11 cellular contexts compared by ENCODE assay signal in the genomic region with DNA sequence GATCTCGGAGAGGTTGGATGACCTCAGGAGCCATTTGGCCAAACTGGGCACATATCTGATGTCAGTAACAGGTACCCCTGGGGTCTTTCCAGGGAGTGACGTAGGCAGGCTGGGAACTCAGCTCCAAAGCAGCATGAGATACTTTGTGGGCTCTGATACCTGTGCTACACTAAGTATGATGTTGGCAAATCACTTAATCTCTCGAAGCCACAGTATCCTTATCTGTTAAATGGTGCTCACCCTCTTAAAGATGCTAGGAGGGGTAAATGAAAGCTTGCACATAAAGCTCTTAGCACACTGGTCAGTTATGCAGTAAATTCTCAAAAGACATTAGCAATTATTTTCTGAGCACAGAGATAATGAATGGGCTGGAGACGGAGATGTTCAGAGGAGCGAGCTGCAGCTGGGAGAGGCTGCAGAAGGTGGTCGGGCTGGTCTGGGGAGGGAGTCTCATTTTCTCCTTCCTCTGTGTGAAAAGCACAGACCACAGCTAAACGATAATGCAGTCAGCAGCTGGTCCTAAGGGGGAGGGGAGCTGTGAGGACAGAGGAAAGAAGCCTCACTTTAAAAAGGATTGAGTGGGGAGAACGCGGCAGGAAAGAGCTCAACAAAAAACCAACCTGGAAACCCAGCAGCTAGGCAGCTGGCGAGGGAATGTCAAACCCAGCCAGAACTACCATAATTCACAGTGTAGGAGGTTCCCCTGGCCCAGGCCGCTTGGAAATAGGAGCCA. TPM values are rescaled to one million over a fixed set of nuclear protein-coding genes. Genes with fewer than 3 reads are reported as not detected.
A peak's percentile ranks its signal among the peaks of the same experiment; 100 is the strongest.
DNase-seq lines count a peak whose midpoint lies in the region; ATAC-seq and TF ChIP-seq lines count a peak whose summit lies in the region.
"Had no signal": no experiment of that assay in that cellular context is flagged by ENCODE, and none has a peak within 500 bp of the region (broad histone marks: within the 10 kb centered on the region; RNA-seq: fewer than 3 reads in every experiment).

No MANE protein-coding gene starts in this region.

- H3K9me3 ChIP-seq in WERI-Rb-1 (ENCODE audit: severe bottlenecking) (no peaks in the 10 kb centered on the region), ovary (no peaks in the 10 kb centered on the region)
- H3K9me3 ChIP-seq: thyroid gland had no signal

- H3K4me3 Mint-ChIP-seq in naive thymus-derived CD8-positive, alpha-beta T cell: peak overlapping the region; percentile 65 to 96 (median 86)

- no peaks in the 10 kb centered on the region for H3K36me3 Mint-ChIP-seq in naive thymus-derived CD8-positive, alpha-beta T cell

- intact Hi-C loops in ovary (cut with DNase I): no loop called here

- H3K4me1 ChIP-seq in ovary (ENCODE audit: insufficient read depth): peaks cover 5% of the 10 kb centered on the region

- H3K27ac ChIP-seq in WERI-Rb-1 (peak overlapping the region; percentile 89), ovary (no peak overlapping the region)
- H3K27ac ChIP-seq: thyroid gland had no signal

- no peaks in the 10 kb centered on the region for H3K27me3 ChIP-seq in WERI-Rb-1 (ENCODE audit: insufficient read depth, low read depth, severe bottlenecking)
- no peaks in the 10 kb centered on the region for H3K27me3 ChIP-seq in ovary

- no peaks in the 10 kb centered on the region for H3K9me3 Mint-ChIP-seq in naive thymus-derived CD8-positive, alpha-beta T cell

- TF ChIP-seq CTCF in WERI-Rb-1 (IDR thresholded peaks at IDR 0.05; ENCODE audit: low read depth, low read length) (no peak), ovary (IDR thresholded peaks at IDR 0.05) (no peak)

- H3K36me3 ChIP-seq in WERI-Rb-1 (no peaks in the 10 kb centered on the region), ovary (no peaks in the 10 kb centered on the region)
- H3K36me3 ChIP-seq: thyroid gland had no signal

- DNase-seq in NCI-H748 (lab: John Stamatoyannopoulos, UW; ENCODE audit: unreplicated experiment) (peak; percentile 31), NCI-H748 treated with DMSO at 0.1 percent for 48 hours (lab: John Stamatoyannopoulos, UW) (no peak), Kasumi-1 (lab: John Stamatoyannopoulos, UW) (peak; percentile 52 to 61), WERI-Rb-1 (peak; percentile 71), DMS153 treated with DMSO at 0.1 percent for 48 hours (lab: John Stamatoyannopoulos, UW; ENCODE audit: unreplicated experiment) (no peak), ovary (no peak)
- DNase-seq in naive thymus-derived CD8-positive, alpha-beta T cell: no peak
- DNase-seq in stimulated activated naive CD4-positive, alpha-beta T cell treated with Interleukin-2 at 50 U/mL for 16 hours (lab: John Stamatoyannopoulos, UW): no peak
- DNase-seq: GF-D8, left cardiac atrium, thyroid gland had no signal

- no peak for ATAC-seq in naive thymus-derived CD8-positive, alpha-beta T cell

- H3K4me1 Mint-ChIP-seq in naive thymus-derived CD8-positive, alpha-beta T cell: peaks cover 30 to 68% (median 58%) of the 10 kb centered on the region in 4 donors

- H3K4me3 ChIP-seq in WERI-Rb-1 (ENCODE audit: low read depth, low read length) (peak overlapping the region; percentile 29), ovary (no peak overlapping the region)
- H3K4me3 ChIP-seq: thyroid gland had no signal

- 15 to 19% (median 15%) methylated on average over 11 of the region's 11 CpGs for WGBS in ovary, 3 donors

- H3K27ac Mint-ChIP-seq in naive thymus-derived CD8-positive, alpha-beta T cell: peak overlapping the region; percentile 71 to 99 (median 96)

- no peak for TF ChIP-seq EP300 in ovary (IDR thresholded peaks at IDR 0.05)

- POLR2A ChIA-PET in naive thymus-derived CD8-positive, alpha-beta T cell (lab: Charles Lee): interaction anchor here (0.5 to 9.1 kb wide), 7 partner anchors 10 to 87 kb away, joined by 3 to 303 read pairs (median 7); partner anchors contain the start of gene DGKZ

- H3K27me3 Mint-ChIP-seq in naive thymus-derived CD8-positive, alpha-beta T cell: peaks cover 0 to 23% (median 0%) of the 10 kb centered on the region in 5 donors

- TF ChIP-seq POLR2A in ovary (IDR thresholded peaks at IDR 0.05): no peak

RNA-seq across cellular contexts. Expression of gene DGKZ, which starts 16.9 kb away (rescaled TPM):
- 100 to 1,000 TPM; 234 to 243 TPM for total RNA-seq in naive thymus-derived CD8-positive, alpha-beta T cell
- polyA plus RNA-seq in naive thymus-derived CD8-positive, alpha-beta T cell: 10 to 100 TPM; 47.1 to 71.0 (median 52.5) TPM
- 10 to 100 TPM; 18.8 to 46.0 (median 29.4) TPM for total RNA-seq in ovary
- 10 to 100 TPM in 1 of 2 donors, 1 to 10 TPM in 1; 8.9 to 26.1 TPM for polyA plus RNA-seq in ovary

RNA-seq across cellular contexts. Expression of gene MDK, which starts 51.1 kb away (rescaled TPM):
- 1 to 10 TPM; 7.2 to 8.0 TPM for total RNA-seq in naive thymus-derived CD8-positive, alpha-beta T cell
- under 1 TPM in 1 of 3 donors, not detected in 2; 0.52 TPM for polyA plus RNA-seq in naive thymus-derived CD8-positive, alpha-beta T cell
- total RNA-seq in ovary: 100 to 1,000 TPM; 282 to 634 (median 411) TPM
- 100 to 1,000 TPM; 211 to 509 TPM for polyA plus RNA-seq in ovary

RNA-seq across cellular contexts. Expression of gene CREB3L1, which starts 52.9 kb away (rescaled TPM):
- not detected for total RNA-seq in naive thymus-derived CD8-positive, alpha-beta T cell
- polyA plus RNA-seq in naive thymus-derived CD8-positive, alpha-beta T cell: not detected
- 10 to 100 TPM in 3 of 7 donors, 1 to 10 TPM in 4; 1.7 to 63.0 (median 5.2) TPM for total RNA-seq in ovary
- 10 to 100 TPM in 1 of 2 donors, 1 to 10 TPM in 1; 7.5 to 25.9 TPM for polyA plus RNA-seq in ovary

Comparison
In these comparisons a context has a peak if more than half of its experiments do, and no peak if none do; other contexts are left out.
1. DNase-seq: peak in NCI-H748 (single experiment), Kasumi-1 (2 of 2) and WERI-Rb-1 (single experiment); none in NCI-H748 treated with DMSO at 0.1 percent for 48 hours (single experiment), naive thymus-derived CD8-positive, alpha-beta T cell (0 of 10), DMS153 treated with DMSO at 0.1 percent for 48 hours (single experiment), stimulated activated naive CD4-positive, alpha-beta T cell treated with Interleukin-2 at 50 U/mL for 16 hours (single experiment) and ovary (0 of 5).
2. RNA of gene DGKZ, which starts 16.9 kb away (total RNA-seq): 234 to 243 TPM in naive thymus-derived CD8-positive, alpha-beta T cell; 18.8 to 46.0 TPM in ovary; every median in the first group is over 4 times any median in the second.
3. RNA of gene MDK, which starts 51.1 kb away (total RNA-seq): 282 to 634 TPM in ovary; 7.2 to 8.0 TPM in naive thymus-derived CD8-positive, alpha-beta T cell; every median in the first group is over 10 times any median in the second.